ENCODE assay signal across 2 cellular contexts in the genomic region with DNA sequence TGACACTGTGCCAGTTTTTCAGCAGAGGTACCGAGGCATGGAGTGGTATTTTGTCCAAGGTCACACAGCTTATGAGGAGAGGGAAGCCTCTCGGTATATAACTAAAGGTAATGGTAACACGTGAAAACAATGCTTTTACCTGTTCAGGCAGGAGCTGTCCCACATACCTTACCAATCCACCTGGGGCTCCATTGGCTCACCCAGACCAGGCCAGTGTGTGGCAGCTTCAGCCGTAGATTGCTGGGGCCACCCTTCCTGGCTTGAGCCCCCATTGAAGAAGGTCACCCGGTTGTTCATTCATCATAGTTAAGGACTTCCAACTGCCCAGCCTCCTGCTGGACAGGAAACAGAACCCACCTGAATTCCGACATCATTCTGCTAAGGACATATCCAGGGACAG.
TF ChIP-seq lines count a peak whose summit lies in the region.

No MANE protein-coding gene starts in this region.

TF ChIP-seq in SK-N-SH, 30 proteins besides CTCF, POLR2A, EP300 and RAD21:
- TF ChIP-seq GABPA (IDR thresholded peaks at IDR 0.05; ENCODE audit: low read depth) (no peak), TEAD4 (IDR thresholded peaks at IDR 0.05; ENCODE audit: borderline replicate concordance, insufficient read depth) (no peak), JUND (IDR thresholded peaks at IDR 0.05) (no peak), FOXM1 (IDR thresholded peaks at IDR 0.05; ENCODE audit: low read depth) (no peak), NRF1 (IDR thresholded peaks at IDR 0.05; ENCODE audit: low read depth, low read length) (no peak), TAF1 (IDR thresholded peaks at IDR 0.05; ENCODE audit: borderline replicate concordance, low read depth, low read length) (no peak), MXI1 (IDR thresholded peaks at IDR 0.05; ENCODE audit: low read depth, low read length) (no peak), GATA2 (CRISPR knock-in tag; IDR thresholded peaks at IDR 0.05) (no peak), POLR2AphosphoS5 (IDR thresholded peaks at IDR 0.05; ENCODE audit: low read depth, low read length) (no peak)
- TF ChIP-seq, protein P1, sequence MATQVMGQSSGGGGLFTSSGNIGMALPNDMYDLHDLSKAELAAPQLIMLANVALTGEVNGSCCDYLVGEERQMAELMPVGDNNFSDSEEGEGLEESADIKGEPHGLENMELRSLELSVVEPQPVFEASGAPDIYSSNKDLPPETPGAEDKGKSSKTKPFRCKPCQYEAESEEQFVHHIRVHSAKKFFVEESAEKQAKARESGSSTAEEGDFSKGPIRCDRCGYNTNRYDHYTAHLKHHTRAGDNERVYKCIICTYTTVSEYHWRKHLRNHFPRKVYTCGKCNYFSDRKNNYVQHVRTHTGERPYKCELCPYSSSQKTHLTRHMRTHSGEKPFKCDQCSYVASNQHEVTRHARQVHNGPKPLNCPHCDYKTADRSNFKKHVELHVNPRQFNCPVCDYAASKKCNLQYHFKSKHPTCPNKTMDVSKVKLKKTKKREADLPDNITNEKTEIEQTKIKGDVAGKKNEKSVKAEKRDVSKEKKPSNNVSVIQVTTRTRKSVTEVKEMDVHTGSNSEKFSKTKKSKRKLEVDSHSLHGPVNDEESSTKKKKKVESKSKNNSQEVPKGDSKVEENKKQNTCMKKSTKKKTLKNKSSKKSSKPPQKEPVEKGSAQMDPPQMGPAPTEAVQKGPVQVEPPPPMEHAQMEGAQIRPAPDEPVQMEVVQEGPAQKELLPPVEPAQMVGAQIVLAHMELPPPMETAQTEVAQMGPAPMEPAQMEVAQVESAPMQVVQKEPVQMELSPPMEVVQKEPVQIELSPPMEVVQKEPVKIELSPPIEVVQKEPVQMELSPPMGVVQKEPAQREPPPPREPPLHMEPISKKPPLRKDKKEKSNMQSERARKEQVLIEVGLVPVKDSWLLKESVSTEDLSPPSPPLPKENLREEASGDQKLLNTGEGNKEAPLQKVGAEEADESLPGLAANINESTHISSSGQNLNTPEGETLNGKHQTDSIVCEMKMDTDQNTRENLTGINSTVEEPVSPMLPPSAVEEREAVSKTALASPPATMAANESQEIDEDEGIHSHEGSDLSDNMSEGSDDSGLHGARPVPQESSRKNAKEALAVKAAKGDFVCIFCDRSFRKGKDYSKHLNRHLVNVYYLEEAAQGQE (IDR thresholded peaks at IDR 0.05; ENCODE audit: low read depth, low read length): no peak

TF ChIP-seq in GM23338, 12 proteins besides CTCF, POLR2A, EP300 and RAD21:
- TF ChIP-seq, protein P2, sequence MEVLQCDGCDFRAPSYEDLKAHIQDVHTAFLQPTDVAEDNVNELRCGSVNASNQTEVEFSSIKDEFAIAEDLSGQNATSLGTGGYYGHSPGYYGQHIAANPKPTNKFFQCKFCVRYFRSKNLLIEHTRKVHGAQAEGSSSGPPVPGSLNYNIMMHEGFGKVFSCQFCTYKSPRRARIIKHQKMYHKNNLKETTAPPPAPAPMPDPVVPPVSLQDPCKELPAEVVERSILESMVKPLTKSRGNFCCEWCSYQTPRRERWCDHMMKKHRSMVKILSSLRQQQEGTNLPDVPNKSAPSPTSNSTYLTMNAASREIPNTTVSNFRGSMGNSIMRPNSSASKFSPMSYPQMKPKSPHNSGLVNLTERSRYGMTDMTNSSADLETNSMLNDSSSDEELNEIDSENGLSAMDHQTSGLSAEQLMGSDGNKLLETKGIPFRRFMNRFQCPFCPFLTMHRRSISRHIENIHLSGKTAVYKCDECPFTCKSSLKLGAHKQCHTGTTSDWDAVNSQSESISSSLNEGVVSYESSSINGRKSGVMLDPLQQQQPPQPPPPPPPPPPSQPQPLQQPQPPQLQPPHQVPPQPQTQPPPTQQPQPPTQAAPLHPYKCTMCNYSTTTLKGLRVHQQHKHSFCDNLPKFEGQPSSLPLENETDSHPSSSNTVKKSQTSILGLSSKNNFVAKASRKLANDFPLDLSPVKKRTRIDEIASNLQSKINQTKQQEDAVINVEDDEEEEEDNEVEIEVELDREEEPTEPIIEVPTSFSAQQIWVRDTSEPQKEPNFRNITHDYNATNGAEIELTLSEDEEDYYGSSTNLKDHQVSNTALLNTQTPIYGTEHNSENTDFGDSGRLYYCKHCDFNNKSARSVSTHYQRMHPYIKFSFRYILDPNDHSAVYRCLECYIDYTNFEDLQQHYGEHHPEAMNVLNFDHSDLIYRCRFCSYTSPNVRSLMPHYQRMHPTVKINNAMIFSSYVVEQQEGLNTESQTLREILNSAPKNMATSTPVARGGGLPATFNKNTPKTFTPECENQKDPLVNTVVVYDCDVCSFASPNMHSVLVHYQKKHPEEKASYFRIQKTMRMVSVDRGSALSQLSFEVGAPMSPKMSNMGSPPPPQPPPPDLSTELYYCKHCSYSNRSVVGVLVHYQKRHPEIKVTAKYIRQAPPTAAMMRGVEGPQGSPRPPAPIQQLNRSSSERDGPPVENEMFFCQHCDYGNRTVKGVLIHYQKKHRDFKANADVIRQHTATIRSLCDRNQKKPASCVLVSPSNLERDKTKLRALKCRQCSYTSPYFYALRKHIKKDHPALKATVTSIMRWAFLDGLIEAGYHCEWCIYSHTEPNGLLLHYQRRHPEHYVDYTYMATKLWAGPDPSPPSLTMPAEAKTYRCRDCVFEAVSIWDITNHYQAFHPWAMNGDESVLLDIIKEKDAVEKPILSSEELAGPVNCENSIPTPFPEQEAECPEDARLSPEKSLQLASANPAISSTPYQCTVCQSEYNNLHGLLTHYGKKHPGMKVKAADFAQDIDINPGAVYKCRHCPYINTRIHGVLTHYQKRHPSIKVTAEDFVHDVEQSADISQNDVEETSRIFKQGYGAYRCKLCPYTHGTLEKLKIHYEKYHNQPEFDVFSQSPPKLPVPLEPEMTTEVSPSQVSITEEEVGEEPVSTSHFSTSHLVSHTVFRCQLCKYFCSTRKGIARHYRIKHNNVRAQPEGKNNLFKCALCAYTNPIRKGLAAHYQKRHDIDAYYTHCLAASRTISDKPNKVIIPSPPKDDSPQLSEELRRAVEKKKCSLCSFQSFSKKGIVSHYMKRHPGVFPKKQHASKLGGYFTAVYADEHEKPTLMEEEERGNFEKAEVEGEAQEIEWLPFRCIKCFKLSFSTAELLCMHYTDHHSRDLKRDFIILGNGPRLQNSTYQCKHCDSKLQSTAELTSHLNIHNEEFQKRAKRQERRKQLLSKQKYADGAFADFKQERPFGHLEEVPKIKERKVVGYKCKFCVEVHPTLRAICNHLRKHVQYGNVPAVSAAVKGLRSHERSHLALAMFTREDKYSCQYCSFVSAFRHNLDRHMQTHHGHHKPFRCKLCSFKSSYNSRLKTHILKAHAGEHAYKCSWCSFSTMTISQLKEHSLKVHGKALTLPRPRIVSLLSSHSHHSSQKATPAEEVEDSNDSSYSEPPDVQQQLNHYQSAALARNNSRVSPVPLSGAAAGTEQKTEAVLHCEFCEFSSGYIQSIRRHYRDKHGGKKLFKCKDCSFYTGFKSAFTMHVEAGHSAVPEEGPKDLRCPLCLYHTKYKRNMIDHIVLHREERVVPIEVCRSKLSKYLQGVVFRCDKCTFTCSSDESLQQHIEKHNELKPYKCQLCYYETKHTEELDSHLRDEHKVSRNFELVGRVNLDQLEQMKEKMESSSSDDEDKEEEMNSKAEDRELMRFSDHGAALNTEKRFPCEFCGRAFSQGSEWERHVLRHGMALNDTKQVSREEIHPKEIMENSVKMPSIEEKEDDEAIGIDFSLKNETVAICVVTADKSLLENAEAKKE (CRISPR knock-in tag; IDR thresholded peaks at IDR 0.05): no peak
- TF ChIP-seq POLR2AphosphoS5 (IDR thresholded peaks at IDR 0.05; ENCODE audit: low read depth): no peak
- no peak for TF ChIP-seq ZNF331 (CRISPR knock-in tag; IDR thresholded peaks at IDR 0.05; ENCODE audit: low read depth)
- no peak for TF ChIP-seq STAT1 (IDR thresholded peaks at IDR 0.05; ENCODE audit: unreplicated experiment)
- TF ChIP-seq, protein P1 (IDR thresholded peaks at IDR 0.05; ENCODE audit: unreplicated experiment): no peak
- TF ChIP-seq ZNF114 (CRISPR knock-in tag; IDR thresholded peaks at IDR 0.05): no peak
- no peak for TF ChIP-seq JUNB (IDR thresholded peaks at IDR 0.05; ENCODE audit: unreplicated experiment)
